Comparison of ENCODE assay signal across 13 cellular contexts in genomic region chr19:10009714-10010224, GRCh38. TPM values are rescaled to one million over a fixed set of nuclear protein-coding genes. Genes with fewer than 3 reads are reported as not detected.
DNase-seq lines count a peak whose midpoint lies in the region; ATAC-seq and TF ChIP-seq lines count a peak whose summit lies in the region.
"Had no signal": no experiment of that assay in that cellular context is flagged by ENCODE, and none has a peak within 500 bp of the region (broad histone marks: within the 10 kb centered on the region; RNA-seq: fewer than 3 reads in every experiment).

No MANE protein-coding gene starts in this region.

- peaks cover 7% of the 10 kb centered on the region for H3K36me3 Mint-ChIP-seq in T-helper 17 cell (ENCODE audit: low read depth)

- H3K36me3 ChIP-seq in rectal smooth muscle tissue (ENCODE audit: control insufficient read depth, insufficient read depth, low read length): no peaks in the 10 kb centered on the region

- no peaks in the 10 kb centered on the region for H3K4me1 ChIP-seq in rectal smooth muscle tissue (ENCODE audit: control insufficient read depth, insufficient read depth, low read length)

- peak overlapping the region; percentile 87 for H3K4me3 Mint-ChIP-seq in T-helper 17 cell
- H3K4me3 Mint-ChIP-seq: T-helper 1 cell treated with Interleukin-12 subunit alpha and Interleukin-12 subunit beta and Interleukin-4 antibody, amounts not matched to agents 30 μg/mL and 1 μg/mL, for 36 hours had no signal

- ATAC-seq in T-helper 17 cell (peak; percentile 56), HG02642 (IDR thresholded peaks at IDR 0.05; ENCODE audit: poor library complexity, unreplicated experiment) (no peak)

- peaks cover 15% of the 10 kb centered on the region for H3K27me3 Mint-ChIP-seq in T-helper 17 cell

- H3K4me1 Mint-ChIP-seq in T-helper 17 cell: peaks cover 49% of the 10 kb centered on the region

- H3K27ac Mint-ChIP-seq in T-helper 17 cell: no peak overlapping the region
- H3K27ac Mint-ChIP-seq: T-helper 1 cell treated with Interleukin-12 subunit alpha and Interleukin-12 subunit beta and Interleukin-4 antibody, amounts not matched to agents 30 μg/mL and 1 μg/mL, for 36 hours had no signal

- no peak overlapping the region for H3K27ac ChIP-seq in rectal smooth muscle tissue (ENCODE audit: low read depth, low read length)

- H3K9me3 ChIP-seq in T-helper 17 cell (ENCODE audit: control insufficient read depth, low read length, poor library complexity, severe bottlenecking): no peaks in the 10 kb centered on the region

- H3K27me3 ChIP-seq in rectal smooth muscle tissue (ENCODE audit: control insufficient read depth, insufficient read depth, low read length): peaks cover 11% of the 10 kb centered on the region

- peak overlapping the region; percentile 59 to 64 for H3K4me3 ChIP-seq in foreskin fibroblast (ENCODE audit: low read depth in 1 of 2, low read length in 2 of 2)
- H3K4me3 ChIP-seq in rectal smooth muscle tissue (ENCODE audit: low read length): peak overlapping the region; percentile 75

- H3K9ac ChIP-seq in rectal smooth muscle tissue (ENCODE audit: low read length): no peak overlapping the region

- no peak for TF ChIP-seq CTCF in foreskin fibroblast (IDR thresholded peaks at IDR 0.05; ENCODE audit: low read depth, low read length)

- DNase-seq in D341Med (ENCODE audit: low spot score): peak; percentile 17
- no peak for DNase-seq in T-helper 17 cell
- peak in 1 of 2 donors; percentile 12 for DNase-seq in foreskin fibroblast
- DNase-seq in NCI-H446 (lab: John Stamatoyannopoulos, UW): no peak
- DNase-seq in DMS 273 treated with DMSO at 0.1 percent for 48 hours (lab: John Stamatoyannopoulos, UW): no peak
- DNase-seq in effector CD4-positive, alpha-beta T cell: no peak

RNA-seq across cellular contexts. Expression of gene COL5A3, which starts 0.5 kb away (rescaled TPM):
- 10 to 100 TPM; 50.0 to 52.1 TPM for total RNA-seq in T-helper 17 cell
- total RNA-seq: pulmonary artery endothelial cell had no signal

RNA-seq across cellular contexts. Expression of gene RDH8, which starts 3.5 kb away (rescaled TPM):
- not detected for total RNA-seq in T-helper 17 cell
- total RNA-seq: frontal cortex, NCI-H460, pulmonary artery endothelial cell, ureter had no signal
